In genomic region chr9:350354-350753, GRCh38 we compare ENCODE assay signal across 21 cellular contexts.
DNase-seq lines count a peak whose midpoint lies in the region; ATAC-seq and TF ChIP-seq lines count a peak whose summit lies in the region.
"Had no signal": no experiment of that assay in that cellular context is flagged by ENCODE, and none has a peak within 500 bp of the region (broad histone marks: within the 10 kb centered on the region; RNA-seq: fewer than 3 reads in every experiment).

No MANE protein-coding gene starts in this region.

- H3K9me3 Mint-ChIP-seq in activated CD4-positive, alpha-beta T cell treated with anti-CD3 and anti-CD28 coated beads, Interleukin-2, amount 10 ng/mL, durations not matched to agents 24 days and 14 days: no peaks in the 10 kb centered on the region
- no peaks in the 10 kb centered on the region for H3K9me3 Mint-ChIP-seq in CD8-positive, alpha-beta memory T cell
- H3K9me3 Mint-ChIP-seq in activated CD8-positive, alpha-beta T cell treated with anti-CD3 and anti-CD28 coated beads for 36 hours: no peaks in the 10 kb centered on the region
- no peaks in the 10 kb centered on the region for H3K9me3 Mint-ChIP-seq in naive B cell

- H3K36me3 Mint-ChIP-seq in activated CD4-positive, alpha-beta T cell treated with anti-CD3 and anti-CD28 coated beads, Interleukin-2, amount 10 ng/mL, durations not matched to agents 24 days and 14 days (ENCODE audit: low read depth): peaks cover 52% of the 10 kb centered on the region
- H3K36me3 Mint-ChIP-seq in CD8-positive, alpha-beta memory T cell: peaks cover 0 to 92% (median 12%) of the 10 kb centered on the region in 3 donors
- peaks cover 44% of the 10 kb centered on the region for H3K36me3 Mint-ChIP-seq in activated CD8-positive, alpha-beta T cell treated with anti-CD3 and anti-CD28 coated beads for 36 hours (ENCODE audit: low read depth)
- H3K36me3 Mint-ChIP-seq in naive B cell: peaks cover 24 to 25% of the 10 kb centered on the region in 2 donors

- peaks cover 20% of the 10 kb centered on the region for H3K4me1 Mint-ChIP-seq in activated CD4-positive, alpha-beta T cell treated with anti-CD3 and anti-CD28 coated beads, Interleukin-2, amount 10 ng/mL, durations not matched to agents 24 days and 14 days
- H3K4me1 Mint-ChIP-seq in CD8-positive, alpha-beta memory T cell: peaks cover 34 to 57% (median 52%) of the 10 kb centered on the region in 3 donors
- peaks cover 29% of the 10 kb centered on the region for H3K4me1 Mint-ChIP-seq in activated CD8-positive, alpha-beta T cell treated with anti-CD3 and anti-CD28 coated beads for 36 hours (ENCODE audit: low read depth)
- H3K4me1 Mint-ChIP-seq in naive B cell: peaks cover 22 to 45% (median 37%) of the 10 kb centered on the region in 3 donors

- CTCF ChIA-PET in CD8-positive, alpha-beta memory T cell (lab: Charles Lee): no interaction called here
- CTCF ChIA-PET in activated CD8-positive, alpha-beta T cell treated with anti-CD3 and anti-CD28 coated beads for 36 hours (lab: Charles Lee): interaction anchor here (1.5 kb wide), 1 partner anchor 12 kb away, joined by 4 read pairs; no protein-coding TSS in a partner anchor

- ATAC-seq in activated CD8-positive, alpha-beta T cell treated with anti-CD3 and anti-CD28 coated beads for 36 hours: peak; percentile 39
- peak in 1 of 2 donors; percentile 49 for ATAC-seq in naive B cell (ENCODE audit: low read depth in 2 of 2)

- no peaks in the 10 kb centered on the region for H3K27me3 Mint-ChIP-seq in activated CD4-positive, alpha-beta T cell treated with anti-CD3 and anti-CD28 coated beads, Interleukin-2, amount 10 ng/mL, durations not matched to agents 24 days and 14 days
- H3K27me3 Mint-ChIP-seq in CD8-positive, alpha-beta memory T cell: peaks cover 0 to 1% of the 10 kb centered on the region in 2 donors
- no peaks in the 10 kb centered on the region for H3K27me3 Mint-ChIP-seq in activated CD8-positive, alpha-beta T cell treated with anti-CD3 and anti-CD28 coated beads for 36 hours
- H3K27me3 Mint-ChIP-seq in naive B cell: no peaks in the 10 kb centered on the region

- H3K9me3 ChIP-seq in CD8-positive, alpha-beta memory T cell (ENCODE audit: low read length): no peaks in the 10 kb centered on the region
- H3K9me3 ChIP-seq in right atrium auricular region: no peaks in the 10 kb centered on the region
- H3K9me3 ChIP-seq: BE2C, thoracic aorta had no signal

- H3K27ac ChIP-seq in CD8-positive, alpha-beta memory T cell (ENCODE audit: low read depth, low read length): no peak overlapping the region
- H3K27ac ChIP-seq in right atrium auricular region: no peak overlapping the region
- H3K27ac ChIP-seq: thoracic aorta had no signal

- no peak overlapping the region for H3K4me3 Mint-ChIP-seq in activated CD4-positive, alpha-beta T cell treated with anti-CD3 and anti-CD28 coated beads, Interleukin-2, amount 10 ng/mL, durations not matched to agents 24 days and 14 days
- H3K4me3 Mint-ChIP-seq in CD8-positive, alpha-beta memory T cell: no peak overlapping the region
- H3K4me3 Mint-ChIP-seq in activated CD8-positive, alpha-beta T cell treated with anti-CD3 and anti-CD28 coated beads for 36 hours: no peak overlapping the region
- H3K4me3 Mint-ChIP-seq in naive B cell: peak overlapping the region in 1 of 8 donors; percentile 37

- peaks cover 46% of the 10 kb centered on the region for H3K36me3 ChIP-seq in CD8-positive, alpha-beta memory T cell (ENCODE audit: insufficient read depth, low read length)
- no peaks in the 10 kb centered on the region for H3K36me3 ChIP-seq in right atrium auricular region
- H3K36me3 ChIP-seq: BE2C, thoracic aorta had no signal

- H3K27me3 ChIP-seq in CD8-positive, alpha-beta memory T cell (ENCODE audit: insufficient read depth, low read length, poor library complexity, severe bottlenecking): no peaks in the 10 kb centered on the region
- H3K27me3 ChIP-seq in right atrium auricular region: no peaks in the 10 kb centered on the region

- no peak for DNase-seq in activated CD4-positive, alpha-beta T cell treated with anti-CD3 and anti-CD28 coated beads, Interleukin-2, amount 10 ng/mL, durations not matched to agents 24 days and 14 days
- no peak for DNase-seq in activated CD4-positive, alpha-beta T cell treated with anti-CD3 and anti-CD28 coated beads for 48 hours
- DNase-seq in CD8-positive, alpha-beta memory T cell: no peak
- DNase-seq in activated CD8-positive, alpha-beta T cell treated with anti-CD3 and anti-CD28 coated beads for 36 hours: no peak
- DNase-seq in naive B cell (no peak), DMS114 treated with DMSO at 0.1 percent for 48 hours (lab: John Stamatoyannopoulos, UW; ENCODE audit: unreplicated experiment) (no peak), foreskin fibroblast (no peak), right atrium auricular region (ENCODE audit: low spot score) (no peak)
- DNase-seq: aorta; BE2C; central memory CD4-positive, alpha-beta T cell; DMS 273 treated with DMSO at 0.1 percent for 48 hours; foreskin melanocyte; hypothalamus; NCI-H1417; NCI-H2107; NCI-H510A; Right ventricle myocardium superior; SW 1271 had no signal

- H3K27ac Mint-ChIP-seq in activated CD4-positive, alpha-beta T cell treated with anti-CD3 and anti-CD28 coated beads, Interleukin-2, amount 10 ng/mL, durations not matched to agents 24 days and 14 days: peak overlapping the region; percentile 58
- peak overlapping the region; percentile 9 to 85 (median 54) for H3K27ac Mint-ChIP-seq in CD8-positive, alpha-beta memory T cell
- H3K27ac Mint-ChIP-seq in activated CD8-positive, alpha-beta T cell treated with anti-CD3 and anti-CD28 coated beads for 36 hours: peak overlapping the region; percentile 86
- peak overlapping the region in 5 of 6 donors; percentile 65 to 94 (median 82) for H3K27ac Mint-ChIP-seq in naive B cell

- no peak overlapping the region for H3K4me3 ChIP-seq in CD8-positive, alpha-beta memory T cell (ENCODE audit: low read length)
- no peak overlapping the region for H3K4me3 ChIP-seq in foreskin fibroblast (ENCODE audit: low read depth in 1 of 2, low read length in 2 of 2)
- H3K4me3 ChIP-seq in right atrium auricular region: no peak overlapping the region
- H3K4me3 ChIP-seq: lung, thoracic aorta had no signal

- H3K4me1 ChIP-seq in CD8-positive, alpha-beta memory T cell (ENCODE audit: insufficient read depth, low read length): peaks cover 4% of the 10 kb centered on the region
- no peaks in the 10 kb centered on the region for H3K4me1 ChIP-seq in right atrium auricular region
- H3K4me1 ChIP-seq: BE2C had no signal

- intact Hi-C loops in activated CD4-positive, alpha-beta T cell treated with anti-CD3 and anti-CD28 coated beads, Interleukin-2, amount 10 ng/mL, durations not matched to agents 24 days and 14 days (cut with micrococcal nuclease): no loop called here
- intact Hi-C loops in activated CD8-positive, alpha-beta T cell treated with anti-CD3 and anti-CD28 coated beads for 36 hours (cut with micrococcal nuclease): no loop called here

- TF ChIP-seq CTCF in activated CD8-positive, alpha-beta T cell treated with anti-CD3 and anti-CD28 coated beads for 36 hours (IDR thresholded peaks at IDR 0.05): no peak
- TF ChIP-seq CTCF in foreskin fibroblast (IDR thresholded peaks at IDR 0.05; ENCODE audit: low read depth, low read length) (no peak), right atrium auricular region (IDR thresholded peaks at IDR 0.05) (no peak)

- POLR2A ChIA-PET in CD8-positive, alpha-beta memory T cell (lab: Charles Lee): no interaction called here
- POLR2A ChIA-PET in activated CD8-positive, alpha-beta T cell treated with anti-CD3 and anti-CD28 coated beads for 36 hours (lab: Charles Lee): interaction anchor here (1.7 kb wide), 1 partner anchor 9 kb away, joined by 4 read pairs; no protein-coding TSS in a partner anchor
